ENCODE assay signal across 10 cellular contexts in genomic region chr3:94285874-94286273, GRCh38.
DNase-seq lines count a peak whose midpoint lies in the region; ATAC-seq and TF ChIP-seq lines count a peak whose summit lies in the region.
"Had no signal": no experiment of that assay in that cellular context is flagged by ENCODE, and none has a peak within 500 bp of the region (broad histone marks: within the 10 kb centered on the region; RNA-seq: fewer than 3 reads in every experiment).

No MANE protein-coding gene starts in this region.

- no peaks in the 10 kb centered on the region for H3K9me3 ChIP-seq in prostate gland

- H3K27me3 ChIP-seq in dorsolateral prefrontal cortex: no peaks in the 10 kb centered on the region
- H3K27me3 ChIP-seq in prostate gland (replicated peaks; ENCODE audit: insufficient read depth): no peaks in the 10 kb centered on the region

- H3K27ac Mint-ChIP-seq in activated naive CD4-positive, alpha-beta T cell treated with anti-CD3 and anti-CD28 coated beads, Interleukin-2, amount 10 ng/mL, durations not matched to agents 7 days and 5 days: no peak overlapping the region

- ATAC-seq in HG03378 (IDR thresholded peaks at IDR 0.05; ENCODE audit: unreplicated experiment): no peak

- DNase-seq in NCI-H1436 (lab: John Stamatoyannopoulos, UW) (peak; percentile 14), NCI-H1436 treated with DMSO at 0.1 percent for 48 hours (lab: John Stamatoyannopoulos, UW) (no peak), NCI-H69 (lab: John Stamatoyannopoulos, UW) (peak; percentile 44), dorsolateral prefrontal cortex (no peak), prostate gland (ENCODE audit: low spot score) (no peak), middle frontal gyrus (ENCODE audit: extremely low spot score, low spot score) (no peak)
- no peak for DNase-seq in activated naive CD4-positive, alpha-beta T cell treated with anti-CD3 and anti-CD28 coated beads, Interleukin-2, amount 10 ng/mL, durations not matched to agents 7 days and 5 days
- DNase-seq: activated gamma-delta T cell treated with Interleukin-2 at 50 U/mL for 16 hours, T-helper 2 cell had no signal

- no peaks in the 10 kb centered on the region for H3K36me3 ChIP-seq in prostate gland

- no peaks in the 10 kb centered on the region for H3K9me3 Mint-ChIP-seq in activated naive CD4-positive, alpha-beta T cell treated with anti-CD3 and anti-CD28 coated beads, Interleukin-2, amount 10 ng/mL, durations not matched to agents 7 days and 5 days

- no peak overlapping the region for H3K4me3 Mint-ChIP-seq in activated naive CD4-positive, alpha-beta T cell treated with anti-CD3 and anti-CD28 coated beads, Interleukin-2, amount 10 ng/mL, durations not matched to agents 7 days and 5 days

- no peaks in the 10 kb centered on the region for H3K36me3 Mint-ChIP-seq in activated naive CD4-positive, alpha-beta T cell treated with anti-CD3 and anti-CD28 coated beads, Interleukin-2, amount 10 ng/mL, durations not matched to agents 7 days and 5 days

- no peaks in the 10 kb centered on the region for H3K4me1 Mint-ChIP-seq in activated naive CD4-positive, alpha-beta T cell treated with anti-CD3 and anti-CD28 coated beads, Interleukin-2, amount 10 ng/mL, durations not matched to agents 7 days and 5 days

- TF ChIP-seq CTCF in dorsolateral prefrontal cortex (IDR thresholded peaks at IDR 0.05 in 54 of 56, conservative IDR thresholded peaks at IDR 0.05 in 2 of 56; ENCODE audit: low read depth in 1 of 56, partially characterized antibody in 56 of 56): peak in 36 of 56 donors; percentile 10 to 59 (median 31)
- TF ChIP-seq CTCF in prostate gland (IDR thresholded peaks at IDR 0.05): peak in 3 of 4 experiments; percentile 8 to 32 (median 10)

- intact Hi-C loops in dorsolateral prefrontal cortex (cut with DNase I): no loop called here
- intact Hi-C loops in prostate gland (cut with DNase I): no loop called here

- CTCF ChIA-PET in activated naive CD4-positive, alpha-beta T cell treated with anti-CD3 and anti-CD28 coated beads, Interleukin-2, amount 10 ng/mL, durations not matched to agents 7 days and 5 days (lab: Charles Lee): interaction anchor here (2.3 kb wide), 1 partner anchor 37 kb away, joined by 9 read pairs; no protein-coding TSS in a partner anchor

- H3K4me1 ChIP-seq in prostate gland (replicated peaks): no peaks in the 10 kb centered on the region

- H3K4me3 ChIP-seq in dorsolateral prefrontal cortex (no peak overlapping the region), prostate gland (no peak overlapping the region)

- TF ChIP-seq POLR2A in prostate gland (IDR thresholded peaks at IDR 0.05): no peak

- H3K27ac ChIP-seq in dorsolateral prefrontal cortex: no peak overlapping the region
- H3K27ac ChIP-seq in prostate gland: no peak overlapping the region

- no peaks in the 10 kb centered on the region for H3K27me3 Mint-ChIP-seq in activated naive CD4-positive, alpha-beta T cell treated with anti-CD3 and anti-CD28 coated beads, Interleukin-2, amount 10 ng/mL, durations not matched to agents 7 days and 5 days

Comparison
In these comparisons a context has a peak if more than half of its experiments do, and no peak if none do; other contexts are left out.
1. DNase-seq: peak in NCI-H1436 (single experiment) and NCI-H69 (single experiment); none in NCI-H1436 treated with DMSO at 0.1 percent for 48 hours (single experiment), dorsolateral prefrontal cortex (0 of 10), prostate gland (single experiment), middle frontal gyrus (single experiment) and activated naive CD4-positive, alpha-beta T cell treated with anti-CD3 and anti-CD28 coated beads, Interleukin-2, amount 10 ng/mL, durations not matched to agents 7 days and 5 days (single experiment).